In genomic region chr20:51204794-51205193, GRCh38 we compare ENCODE assay signal across 25 cellular contexts.
"Had no signal": no experiment of that assay in that cellular context is flagged by ENCODE, and none has a peak within 500 bp of the region (broad histone marks: within the 10 kb centered on the region; RNA-seq: fewer than 3 reads in every experiment).

No MANE protein-coding gene starts in this region.

- H3K4me2 ChIP-seq: smooth muscle cell had no signal

- ATAC-seq: left colon; left lung; lower lobe of right lung; naive thymus-derived CD8-positive, alpha-beta T cell; pancreas; psoas muscle; right lobe of liver; stimulated activated memory B cell treated with anti-CD40 and anti-IgM and Interleukin-4, amounts not matched to agents 10 μg/mL and 1 μg/mL and 100 μg/mL, for 72 hours; stimulated activated naive CD8-positive, alpha-beta T cell treated with anti-CD3 and anti-CD28 coated beads, Interleukin-15, amount 100 ng/mL, for 72 hours had no signal

- H3K4me1 Mint-ChIP-seq: naive thymus-derived CD8-positive, alpha-beta T cell; nephron; neural crest cell; stimulated activated memory B cell treated with anti-CD40 and anti-IgM and Interleukin-4, amounts not matched to agents 10 μg/mL and 1 μg/mL and 100 μg/mL, for 72 hours; stimulated activated naive CD8-positive, alpha-beta T cell treated with anti-CD3 and anti-CD28 coated beads, Interleukin-15, amount 100 ng/mL, for 72 hours had no signal

- H3K36me3 ChIP-seq: left lung, lower lobe of right lung, pancreas, right lobe of liver, tibial nerve, upper lobe of left lung, vagina had no signal

- H3K27ac Mint-ChIP-seq: naive thymus-derived CD8-positive, alpha-beta T cell; nephron; stimulated activated memory B cell treated with anti-CD40 and anti-IgM and Interleukin-4, amounts not matched to agents 10 μg/mL and 1 μg/mL and 100 μg/mL, for 72 hours had no signal

- H3K27ac ChIP-seq: left lung, lower lobe of right lung, pancreas, psoas muscle, right lobe of liver, tibial nerve, upper lobe of left lung, vagina had no signal

- H3K4me3 Mint-ChIP-seq: naive thymus-derived CD8-positive, alpha-beta T cell; nephron; neural crest cell; stimulated activated memory B cell treated with anti-CD40 and anti-IgM and Interleukin-4, amounts not matched to agents 10 μg/mL and 1 μg/mL and 100 μg/mL, for 72 hours; stimulated activated naive CD8-positive, alpha-beta T cell treated with anti-CD3 and anti-CD28 coated beads, Interleukin-15, amount 100 ng/mL, for 72 hours had no signal

- H3K36me3 Mint-ChIP-seq: naive thymus-derived CD8-positive, alpha-beta T cell; stimulated activated memory B cell treated with anti-CD40 and anti-IgM and Interleukin-4, amounts not matched to agents 10 μg/mL and 1 μg/mL and 100 μg/mL, for 72 hours had no signal

- H3K4me1 ChIP-seq: left lung, lower lobe of right lung, pancreas, psoas muscle, right lobe of liver, tibial nerve, upper lobe of left lung, vagina had no signal

- H3K4me3 ChIP-seq: left lung, lower lobe of right lung, pancreas, psoas muscle, right lobe of liver, smooth muscle cell, tibial nerve, upper lobe of left lung, vagina had no signal

- DNase-seq: hippocampal formation; kidney; left colon; left lung; lower lobe of right lung; mammary epithelial cell; naive thymus-derived CD8-positive, alpha-beta T cell; pancreas; posterior cingulate gyrus; psoas muscle; right lobe of liver; stimulated activated CD4-positive, alpha-beta T cell treated with anti-CD3 and anti-CD28 coated beads, Interleukin-1b, Interleukin-23, amount 100 ng/mL, for 48 hours; stimulated activated CD4-positive, alpha-beta T cell treated with anti-CD3 and anti-CD28 coated beads, Interleukin-2, amount 100 ng/mL, for 48 hours; stimulated activated CD4-positive, alpha-beta T cell treated with anti-CD3 and anti-CD28 coated beads, Interleukin-4, amount 100 ng/mL, for 4 hours; stimulated activated CD8-positive, alpha-beta memory T cell treated with anti-CD3 and anti-CD28 coated beads, Interleukin-4, amount 100 ng/mL, for 48 hours; stimulated activated naive CD4-positive, alpha-beta T cell treated with Interleukin-2 at 50 U/mL for 16 hours; stimulated activated naive CD8-positive, alpha-beta T cell treated with anti-CD3 and anti-CD28 coated beads, Interleukin-15, amount 100 ng/mL, for 72 hours; substantia nigra; upper lobe of left lung had no signal

- H3K27me3 ChIP-seq: right lobe of liver, tibial nerve, upper lobe of left lung, vagina had no signal

- FAIRE-seq: kidney, pancreas had no signal

- H3K9me3 Mint-ChIP-seq: naive thymus-derived CD8-positive, alpha-beta T cell; neural crest cell; stimulated activated memory B cell treated with anti-CD40 and anti-IgM and Interleukin-4, amounts not matched to agents 10 μg/mL and 1 μg/mL and 100 μg/mL, for 72 hours; stimulated activated naive CD8-positive, alpha-beta T cell treated with anti-CD3 and anti-CD28 coated beads, Interleukin-15, amount 100 ng/mL, for 72 hours had no signal

- H3K9me3 ChIP-seq: left lung, lower lobe of right lung, pancreas, psoas muscle, right lobe of liver, tibial nerve, upper lobe of left lung, vagina had no signal
